Comparison of ENCODE assay signal across 28 cellular contexts in the genomic region with DNA sequence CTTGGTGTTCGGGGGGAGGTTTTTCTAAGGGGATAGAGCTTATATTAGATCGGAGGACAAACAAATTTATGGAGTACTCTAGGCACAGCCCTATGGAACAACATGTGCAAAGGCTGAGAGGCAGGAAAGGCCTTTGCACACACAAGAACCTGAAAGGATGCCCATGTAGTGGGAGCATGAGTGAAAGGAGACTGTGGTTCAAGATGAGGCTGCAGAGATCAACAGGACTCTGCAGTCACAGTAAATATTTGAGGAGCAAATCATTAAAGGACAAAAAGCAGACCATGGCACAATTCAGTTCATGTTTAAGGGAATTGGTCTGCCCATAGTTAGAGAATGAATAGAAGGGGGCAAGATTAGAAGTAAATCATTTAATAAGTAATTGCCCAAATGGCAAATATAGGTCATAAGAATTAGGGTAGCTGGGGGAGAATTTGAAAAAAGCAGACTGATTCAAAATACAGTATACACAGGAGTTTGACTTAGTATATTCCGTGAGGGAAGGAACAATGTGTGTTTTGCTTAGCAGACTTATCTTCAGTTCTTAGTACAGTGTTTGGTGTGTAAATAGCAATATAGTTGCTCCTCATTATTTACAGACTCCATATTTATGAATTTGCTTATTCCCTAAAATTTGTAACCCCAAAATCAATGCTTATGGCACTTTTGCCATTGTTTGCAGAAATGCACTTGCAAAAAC.
"Had no signal": no experiment of that assay in that cellular context is flagged by ENCODE, and none has a peak within 500 bp of the region (broad histone marks: within the 10 kb centered on the region; RNA-seq: fewer than 3 reads in every experiment).

No MANE protein-coding gene starts in this region.

- H3K27ac ChIP-seq: brain microvascular endothelial cell, coronary artery, dorsolateral prefrontal cortex had no signal

- H3K4me1 Mint-ChIP-seq: activated CD4-positive, alpha-beta memory T cell treated with anti-CD3 and anti-CD28 coated beads, Interleukin-2, amount 10 ng/mL, durations not matched to agents 7 days and 5 days; activated CD4-positive, alpha-beta T cell treated with anti-CD3 and anti-CD28 coated beads, Interleukin-2, amount 10 ng/mL, durations not matched to agents 7 days and 5 days; activated naive CD4-positive, alpha-beta T cell treated with anti-CD3 and anti-CD28 coated beads, Interleukin-2, amount 10 ng/mL, durations not matched to agents 7 days and 5 days; activated naive CD8-positive, alpha-beta T cell treated with anti-CD3 and anti-CD28 coated beads, Interleukin-2, amount 10 ng/mL, durations not matched to agents 7 days and 5 days; central memory CD8-positive, alpha-beta T cell had no signal

- H3K36me3 ChIP-seq: brain microvascular endothelial cell had no signal

- ATAC-seq: activated naive CD4-positive, alpha-beta T cell treated with anti-CD3 and anti-CD28 coated beads, Interleukin-2, amount 50 U/mL, for 72 hours; activated T-cell treated with anti-CD3 and anti-CD28 coated beads, Interleukin-2, amount 50 U/mL, for 72 hours; esophagus mucosa; WTC11 had no signal

- H3K27me3 Mint-ChIP-seq: activated CD4-positive, alpha-beta memory T cell treated with anti-CD3 and anti-CD28 coated beads, Interleukin-2, amount 10 ng/mL, durations not matched to agents 7 days and 5 days; activated CD4-positive, alpha-beta T cell treated with anti-CD3 and anti-CD28 coated beads, Interleukin-2, amount 10 ng/mL, durations not matched to agents 7 days and 5 days; activated naive CD4-positive, alpha-beta T cell treated with anti-CD3 and anti-CD28 coated beads, Interleukin-2, amount 10 ng/mL, durations not matched to agents 7 days and 5 days; activated naive CD8-positive, alpha-beta T cell treated with anti-CD3 and anti-CD28 coated beads, Interleukin-2, amount 10 ng/mL, durations not matched to agents 7 days and 5 days; activated T-cell treated with anti-CD3 and anti-CD28 coated beads, Interleukin-2, amount 50 U/mL, for 24 hours; central memory CD8-positive, alpha-beta T cell; dendritic cell treated with granulocyte-macrophage colony-stimulating factor and Interleukin-4, amounts not matched to agents 40 ng/mL and 50 ng/mL, for 4 days had no signal

- H3K4me3 ChIP-seq: coronary artery, dorsolateral prefrontal cortex had no signal

- H3K27me3 ChIP-seq: brain microvascular endothelial cell, dorsolateral prefrontal cortex had no signal

- H3K4me3 Mint-ChIP-seq: activated CD4-positive, alpha-beta memory T cell treated with anti-CD3 and anti-CD28 coated beads, Interleukin-2, amount 10 ng/mL, durations not matched to agents 7 days and 5 days; activated CD4-positive, alpha-beta T cell treated with anti-CD3 and anti-CD28 coated beads, Interleukin-2, amount 10 ng/mL, durations not matched to agents 7 days and 5 days; activated naive CD4-positive, alpha-beta T cell treated with anti-CD3 and anti-CD28 coated beads, Interleukin-2, amount 10 ng/mL, durations not matched to agents 7 days and 5 days; activated naive CD8-positive, alpha-beta T cell treated with anti-CD3 and anti-CD28 coated beads, Interleukin-2, amount 10 ng/mL, durations not matched to agents 7 days and 5 days; activated T-cell treated with anti-CD3 and anti-CD28 coated beads, Interleukin-2, amount 50 U/mL, for 24 hours; activated T-cell treated with anti-CD3 and anti-CD28 coated beads, Interleukin-2, amount 50 U/mL, for 72 hours; central memory CD8-positive, alpha-beta T cell; dendritic cell treated with granulocyte-macrophage colony-stimulating factor and Interleukin-4, amounts not matched to agents 40 ng/mL and 50 ng/mL, for 4 days; endodermal cell; WTC11 had no signal

- H3K9me3 Mint-ChIP-seq: activated CD4-positive, alpha-beta memory T cell treated with anti-CD3 and anti-CD28 coated beads, Interleukin-2, amount 10 ng/mL, durations not matched to agents 7 days and 5 days; activated CD4-positive, alpha-beta T cell treated with anti-CD3 and anti-CD28 coated beads, Interleukin-2, amount 10 ng/mL, durations not matched to agents 7 days and 5 days; activated naive CD8-positive, alpha-beta T cell treated with anti-CD3 and anti-CD28 coated beads, Interleukin-2, amount 10 ng/mL, durations not matched to agents 7 days and 5 days; activated T-cell treated with anti-CD3 and anti-CD28 coated beads, Interleukin-2, amount 50 U/mL, for 24 hours; dendritic cell treated with granulocyte-macrophage colony-stimulating factor and Interleukin-4, amounts not matched to agents 40 ng/mL and 50 ng/mL, for 4 days had no signal

- H3K27ac Mint-ChIP-seq: activated CD4-positive, alpha-beta memory T cell treated with anti-CD3 and anti-CD28 coated beads, Interleukin-2, amount 10 ng/mL, durations not matched to agents 7 days and 5 days; activated CD4-positive, alpha-beta T cell treated with anti-CD3 and anti-CD28 coated beads, Interleukin-2, amount 10 ng/mL, durations not matched to agents 7 days and 5 days; activated naive CD4-positive, alpha-beta T cell treated with anti-CD3 and anti-CD28 coated beads, Interleukin-2, amount 10 ng/mL, durations not matched to agents 7 days and 5 days; activated naive CD4-positive, alpha-beta T cell treated with anti-CD3 and anti-CD28 coated beads, Interleukin-2, amount 50 U/mL, for 72 hours; activated naive CD8-positive, alpha-beta T cell treated with anti-CD3 and anti-CD28 coated beads, Interleukin-2, amount 10 ng/mL, durations not matched to agents 7 days and 5 days; activated T-cell treated with anti-CD3 and anti-CD28 coated beads, Interleukin-2, amount 50 U/mL, for 24 hours; activated T-cell treated with anti-CD3 and anti-CD28 coated beads, Interleukin-2, amount 50 U/mL, for 72 hours; dendritic cell treated with granulocyte-macrophage colony-stimulating factor and Interleukin-4, amounts not matched to agents 40 ng/mL and 50 ng/mL, for 4 days; endodermal cell; WTC11 had no signal

- H3K36me3 Mint-ChIP-seq: activated naive CD4-positive, alpha-beta T cell treated with anti-CD3 and anti-CD28 coated beads, Interleukin-2, amount 10 ng/mL, durations not matched to agents 7 days and 5 days; activated naive CD4-positive, alpha-beta T cell treated with anti-CD3 and anti-CD28 coated beads, Interleukin-2, amount 50 U/mL, for 72 hours; activated naive CD8-positive, alpha-beta T cell treated with anti-CD3 and anti-CD28 coated beads, Interleukin-2, amount 10 ng/mL, durations not matched to agents 7 days and 5 days; WTC11 had no signal

- DNase-seq: activated CD4-positive, alpha-beta memory T cell treated with anti-CD3 and anti-CD28 coated beads, Interleukin-2, amount 10 ng/mL, durations not matched to agents 7 days and 5 days; activated CD4-positive, alpha-beta T cell treated with anti-CD3 and anti-CD28 coated beads for 1 hour; activated CD4-positive, alpha-beta T cell treated with anti-CD3 and anti-CD28 coated beads for 4 hours; activated CD4-positive, alpha-beta T cell treated with anti-CD3 and anti-CD28 coated beads, Interleukin-2, amount 10 ng/mL, durations not matched to agents 7 days and 5 days; activated CD4-positive, alpha-beta T cell treated with anti-CD3 and anti-CD28 coated beads, Interleukin-2, amount 50 U/mL, for 4 hours; activated CD8-positive, alpha-beta memory T cell treated with anti-CD3 and anti-CD28 coated beads, Interleukin-2, amount 50 U/mL, for 48 hours; activated gamma-delta T cell; activated naive CD4-positive, alpha-beta T cell; activated naive CD4-positive, alpha-beta T cell treated with anti-CD3 and anti-CD28 coated beads, Interleukin-2, amount 10 ng/mL, durations not matched to agents 7 days and 5 days; activated naive CD8-positive, alpha-beta T cell treated with anti-CD3 and anti-CD28 coated beads, Interleukin-2, amount 10 ng/mL, durations not matched to agents 7 days and 5 days; activated T-cell treated with anti-CD3 and anti-CD28 coated beads for 4 hours; activated T-cell treated with anti-CD3 and anti-CD28 coated beads, Interleukin-2, amount 50 U/mL, for 24 hours; activated T-cell treated with anti-CD3 and anti-CD28 coated beads, Interleukin-2, amount 50 U/mL, for 72 hours; amniotic stem cell; anterior cingulate cortex; brain microvascular endothelial cell; dorsolateral prefrontal cortex; effector memory CD4-positive, alpha-beta T cell; endodermal cell; foreskin fibroblast; head of caudate nucleus; T-helper 2 cell had no signal
